24 cellular contexts compared by ENCODE assay signal in genomic region chr4:3522651-3523050, GRCh38. TPM values are rescaled to one million over a fixed set of nuclear protein-coding genes. Genes with fewer than 3 reads are reported as not detected.
DNase-seq lines count a peak whose midpoint lies in the region; ATAC-seq and TF ChIP-seq lines count a peak whose summit lies in the region.
"Had no signal": no experiment of that assay in that cellular context is flagged by ENCODE, and none has a peak within 500 bp of the region (broad histone marks: within the 10 kb centered on the region; RNA-seq: fewer than 3 reads in every experiment).

No MANE protein-coding gene starts in this region.

- no peak overlapping the region for H4K5ac ChIP-seq in mesendoderm (ENCODE audit: low read length)

- no peak overlapping the region for H2AK5ac ChIP-seq in neuronal stem cell (ENCODE audit: low read depth, low read length)
- no peak overlapping the region for H2AK5ac ChIP-seq in mesendoderm (ENCODE audit: low read length)

- intact Hi-C loops in upper lobe of right lung (cut with DNase I) (no loop called here), mammary epithelial cell (cut with micrococcal nuclease) (no loop called here)

- dilution Hi-C loops in mammary epithelial cell (cut with HindIII; ENCODE audit: low sequenced_read_pairs) = no loop called here

- H3K9ac ChIP-seq in neuronal stem cell (ENCODE audit: low read depth, low read length, poor library complexity) (no peak overlapping the region), mammary epithelial cell (ENCODE audit: insufficient read depth, low read length) (no peak overlapping the region), mesendoderm (ENCODE audit: low read length) (no peak overlapping the region)
- H3K9ac ChIP-seq: GM23248 had no signal

- H2AFZ ChIP-seq in neuronal stem cell (ENCODE audit: low read length) = no peak overlapping the region
- H2AFZ ChIP-seq in mammary epithelial cell (ENCODE audit: low read depth, low read length) = no peak overlapping the region
- H2AFZ ChIP-seq: GM23248 had no signal

- H4K20me1 ChIP-seq in mammary epithelial cell (ENCODE audit: insufficient read depth, low read length) = no peaks in the 10 kb centered on the region

- H2BK120ac ChIP-seq in neuronal stem cell (ENCODE audit: low read depth, low read length) = no peak overlapping the region
- H2BK120ac ChIP-seq in mesendoderm (ENCODE audit: low read depth, low read length) = no peak overlapping the region

- peaks cover 33% of the 10 kb centered on the region for H3K79me2 ChIP-seq in mammary epithelial cell (ENCODE audit: insufficient read depth, low read length)
- H3K79me2 ChIP-seq in mesendoderm (ENCODE audit: control insufficient read depth, insufficient read depth, low read length) = no peaks in the 10 kb centered on the region

- H3K36me3 Mint-ChIP-seq in chondrocyte (ENCODE audit: low read depth) = peaks cover 13% of the 10 kb centered on the region

- H3K4me1 Mint-ChIP-seq in chondrocyte (ENCODE audit: low read depth) = no peaks in the 10 kb centered on the region

- H3K36me3 ChIP-seq in RWPE2 (ENCODE audit: low read depth) (peaks cover 45% of the 10 kb centered on the region), neuronal stem cell (replicated peaks in 1 of 2; ENCODE audit: control insufficient read depth in 2 of 2, insufficient read depth in 2 of 2, low read length in 2 of 2) (peaks cover 46 to 94% of the 10 kb centered on the region in 2 donors), upper lobe of right lung (peaks cover 75% of the 10 kb centered on the region), mammary epithelial cell (ENCODE audit: insufficient read depth, low read length) (peaks cover 14% of the 10 kb centered on the region), mesendoderm (ENCODE audit: control insufficient read depth, insufficient read depth, low read length) (peaks cover 6% of the 10 kb centered on the region)

- DNase-seq in RWPE2 (ENCODE audit: low spot score) (peak; percentile 51), chondrocyte (ENCODE audit: low spot score) (peak; percentile 72), neuronal stem cell (ENCODE audit: low spot score) (no peak), upper lobe of right lung (peak; percentile 48), mammary epithelial cell (no peak), amygdala (lab: John Stamatoyannopoulos, UW) (no peak), mesendoderm (no peak)
- DNase-seq: C1 segment of cervical spinal cord; CD8-positive, alpha-beta T cell; GM23248; H7; Kasumi-1; NCI-H1092 treated with DMSO at 0.1 percent for 48 hours; NCI-H1436 treated with DMSO at 0.1 percent for 48 hours; NCI-H187 treated with DMSO at 0.1 percent for 48 hours; NCI-H446; NCI-H524 treated with DMSO at 0.1 percent for 48 hours; NCI-H774; PC-3; SJCRH30 had no signal

- peaks cover 17% of the 10 kb centered on the region for H3K79me1 ChIP-seq in neuronal stem cell (ENCODE audit: low read depth, low read length)
- H3K79me1 ChIP-seq in mesendoderm (ENCODE audit: low read length) = peaks cover 7% of the 10 kb centered on the region

- H4K8ac ChIP-seq in neuronal stem cell (ENCODE audit: low read depth, low read length) = no peak overlapping the region
- no peak overlapping the region for H4K8ac ChIP-seq in mesendoderm (ENCODE audit: low read depth, low read length)

- no peaks in the 10 kb centered on the region for H3K27me3 Mint-ChIP-seq in chondrocyte (ENCODE audit: low read depth)

- CTCF ChIA-PET in mammary epithelial cell (lab: Charles Lee; ENCODE audit: low non-redundant PET) = no interaction called here

- H3K4me3 Mint-ChIP-seq in chondrocyte (ENCODE audit: unreplicated experiment) = no peak overlapping the region
- H3K4me3 Mint-ChIP-seq: CD8-positive, alpha-beta T cell had no signal

- H3K4me2 ChIP-seq in neuronal stem cell (ENCODE audit: insufficient read depth, low read length, poor library complexity, severe bottlenecking) (no peak overlapping the region), mammary epithelial cell (ENCODE audit: insufficient read depth, low read depth, low read length) (no peak overlapping the region), mesendoderm (ENCODE audit: low read length) (no peak overlapping the region)

- H3K27ac Mint-ChIP-seq in chondrocyte (ENCODE audit: unreplicated experiment) = no peak overlapping the region
- H3K27ac Mint-ChIP-seq: CD8-positive, alpha-beta T cell had no signal

- no peak overlapping the region for H2BK5ac ChIP-seq in neuronal stem cell (ENCODE audit: low read length)
- no peak overlapping the region for H2BK5ac ChIP-seq in mesendoderm (ENCODE audit: low read length)

- H3K9me3 ChIP-seq in RWPE2 (ENCODE audit: severe bottlenecking) (no peaks in the 10 kb centered on the region), neuronal stem cell (replicated peaks in 1 of 2; ENCODE audit: control insufficient read depth in 2 of 2, insufficient read depth in 1 of 2, low read depth in 1 of 2, low read length in 2 of 2) (no peaks in the 10 kb centered on the region), upper lobe of right lung (no peaks in the 10 kb centered on the region), mammary epithelial cell (replicated peaks; ENCODE audit: insufficient read depth, low read length) (no peaks in the 10 kb centered on the region)
- H3K9me3 ChIP-seq: Caco-2, SJCRH30 had no signal

- TF ChIP-seq CTCF in RWPE2 (IDR thresholded peaks at IDR 0.05; ENCODE audit: poor library complexity, severe bottlenecking) (no peak), chondrocyte (IDR thresholded peaks at IDR 0.05) (no peak), upper lobe of right lung (IDR thresholded peaks at IDR 0.05) (no peak), mammary epithelial cell (conservative IDR thresholded peaks at IDR 0.05 in 1 of 2, IDR thresholded peaks at IDR 0.05 in 1 of 2; ENCODE audit: extremely low read depth in 1 of 2, insufficient read depth in 1 of 2, low read depth in 1 of 2, low read length in 2 of 2) (no peak)

- H3K4me1 ChIP-seq in RWPE2 (ENCODE audit: insufficient read depth, poor library complexity, severe bottlenecking) = no peaks in the 10 kb centered on the region
- H3K4me1 ChIP-seq in neuronal stem cell (ENCODE audit: control insufficient read depth in 2 of 2, insufficient read depth in 1 of 2, low read depth in 1 of 2, low read length in 2 of 2) = peaks cover 0 to 11% of the 10 kb centered on the region in 2 donors
- no peaks in the 10 kb centered on the region for H3K4me1 ChIP-seq in upper lobe of right lung
- H3K4me1 ChIP-seq in mammary epithelial cell (ENCODE audit: insufficient read depth, low read length) = no peaks in the 10 kb centered on the region
- no peaks in the 10 kb centered on the region for H3K4me1 ChIP-seq in mesendoderm (ENCODE audit: control insufficient read depth, low read depth, low read length)
- H3K4me1 ChIP-seq: Caco-2 had no signal

- H3K4ac ChIP-seq in neuronal stem cell (ENCODE audit: low read length) (no peak overlapping the region), mesendoderm (ENCODE audit: low read depth, low read length) (no peak overlapping the region)

- H3K56ac ChIP-seq in mesendoderm (ENCODE audit: low read length) = no peak overlapping the region

- H2BK15ac ChIP-seq in neuronal stem cell (ENCODE audit: low read length) (no peak overlapping the region), mesendoderm (replicated peaks; ENCODE audit: low read depth) (no peak overlapping the region)

- no peaks in the 10 kb centered on the region for H3K9me3 Mint-ChIP-seq in chondrocyte (ENCODE audit: low read depth)
- H3K9me3 Mint-ChIP-seq: CD8-positive, alpha-beta T cell had no signal

- ATAC-seq in RWPE2 (ENCODE audit: low read depth) (no peak), upper lobe of right lung (no peak)
- ATAC-seq: CD8-positive, alpha-beta T cell; K562; PC-3; Right ventricle myocardium inferior had no signal

- BruUV-seq in mammary epithelial cell (replicated peaks; lab: Mats Ljungman, UMichigan) = no TSS peak

- H4K91ac ChIP-seq in neuronal stem cell (ENCODE audit: low read depth, low read length, poor library complexity) = no peak overlapping the region

- in situ Hi-C loops in mammary epithelial cell (cut with MboI; ENCODE audit: low sequenced_read_pairs in 2 of 2) = no loop called here

- no peak overlapping the region for H3K27ac ChIP-seq in RWPE2 (ENCODE audit: poor library complexity, severe bottlenecking)
- no peak overlapping the region for H3K27ac ChIP-seq in neuronal stem cell (replicated peaks; ENCODE audit: low read length)
- no peak overlapping the region for H3K27ac ChIP-seq in upper lobe of right lung
- no peak overlapping the region for H3K27ac ChIP-seq in mammary epithelial cell (ENCODE audit: insufficient read depth, low read depth, low read length)
- no peak overlapping the region for H3K27ac ChIP-seq in mesendoderm (ENCODE audit: low read depth, low read length)
- H3K27ac ChIP-seq: GM23248, SJCRH30 had no signal

- H3K14ac ChIP-seq in neuronal stem cell (ENCODE audit: low read length) = peak overlapping the region; percentile 27

- H3K27me3 ChIP-seq in RWPE2 (ENCODE audit: insufficient read depth, poor library complexity, severe bottlenecking) = no peaks in the 10 kb centered on the region
- no peaks in the 10 kb centered on the region for H3K27me3 ChIP-seq in neuronal stem cell (ENCODE audit: control insufficient read depth in 3 of 3, insufficient read depth in 3 of 3, low read depth in 1 of 3, low read length in 3 of 3)
- no peaks in the 10 kb centered on the region for H3K27me3 ChIP-seq in upper lobe of right lung
- H3K27me3 ChIP-seq in mammary epithelial cell (ENCODE audit: insufficient read depth, low read length) = no peaks in the 10 kb centered on the region
- no peaks in the 10 kb centered on the region for H3K27me3 ChIP-seq in mesendoderm (ENCODE audit: insufficient read depth, low read length, poor library complexity)
- H3K27me3 ChIP-seq: SJCRH30 had no signal

- no peak overlapping the region for H2BK12ac ChIP-seq in neuronal stem cell (ENCODE audit: low read length)

- no CpG with 5 or more reads among the region's 19 CpGs for WGBS in neuronal stem cell (ENCODE audit: extremely low coverage in 2 of 2, insufficient read length in 2 of 2, insufficient replicate concordance in 1 of 2), 2 donors
- 100% methylated on average over 1 of the region's 19 CpGs for WGBS in mammary epithelial cell (ENCODE audit: low coverage, missing lambda C conversion rate)
- no CpG with 5 or more reads among the region's 19 CpGs for WGBS in mesendoderm (ENCODE audit: extremely low coverage, insufficient coverage, low lambda C conversion rate)

- no peak overlapping the region for H3K4me3 ChIP-seq in RWPE2 (ENCODE audit: severe bottlenecking)
- no peak overlapping the region for H3K4me3 ChIP-seq in neuronal stem cell (ENCODE audit: low read length in 2 of 2)
- H3K4me3 ChIP-seq in upper lobe of right lung = no peak overlapping the region
- no peak overlapping the region for H3K4me3 ChIP-seq in mammary epithelial cell (replicated peaks in 1 of 3; ENCODE audit: insufficient read depth in 1 of 3, low read depth in 2 of 3, low read length in 3 of 3)
- H3K4me3 ChIP-seq in mesendoderm (ENCODE audit: low read length) = no peak overlapping the region
- H3K4me3 ChIP-seq: GM23248, K562, SJCRH30 had no signal

- H3K23ac ChIP-seq in neuronal stem cell (ENCODE audit: low read depth, low read length, poor library complexity) (no peak overlapping the region), mesendoderm (ENCODE audit: low read length) (no peak overlapping the region)

- H3K18ac ChIP-seq in neuronal stem cell (ENCODE audit: low read length) = no peak overlapping the region
- H3K18ac ChIP-seq in mesendoderm (ENCODE audit: low read length) = no peak overlapping the region

RNA-seq across cellular contexts. Expression of gene LRPAP1, which starts 9.6 kb away (rescaled TPM):
- total RNA-seq in chondrocyte = 135 to 142 TPM (median 142 TPM) in 3 replicates
- polyA plus RNA-seq in neuronal stem cell (2013, experiment 1 of 2) = 56.9 TPM
- polyA plus RNA-seq in neuronal stem cell (2013, experiment 2 of 2) = 58.7 TPM
- 195 TPM for total RNA-seq in upper lobe of right lung
- total RNA-seq in mammary epithelial cell = 100 to 1,000 TPM; 121 to 140 TPM
- polyA plus RNA-seq in mammary epithelial cell = 139 TPM
- polyA minus RNA-seq in mammary epithelial cell = 10.5 TPM
- 46.7 TPM for polyA plus RNA-seq in mesendoderm (2013, experiment 1 of 2)
- 50.6 TPM for polyA plus RNA-seq in mesendoderm (2013, experiment 2 of 2)

RNA-seq across cellular contexts. Expression of gene DOK7, which starts 59.5 kb away (rescaled TPM):
- total RNA-seq in chondrocyte = 0.37 TPM in 1 of 3 replicates, not detected in the others
- polyA plus RNA-seq in neuronal stem cell (2013, experiment 1 of 2) = 0.14 TPM
- 0.11 TPM for polyA plus RNA-seq in neuronal stem cell (2013, experiment 2 of 2)
- 3.6 TPM for total RNA-seq in upper lobe of right lung
- 10 to 100 TPM; 10.6 to 19.3 TPM for total RNA-seq in mammary epithelial cell
- 2.8 TPM for polyA plus RNA-seq in mammary epithelial cell
- 5.2 TPM for polyA minus RNA-seq in mammary epithelial cell
- 0.21 TPM for polyA plus RNA-seq in mesendoderm (2013, experiment 1 of 2)
- 0.14 TPM for polyA plus RNA-seq in mesendoderm (2013, experiment 2 of 2)
- total RNA-seq: A673; CD8-positive, alpha-beta T cell; GM23248; K562 had no signal
- polyA plus RNA-seq: GM23248, K562 had no signal

Comparison
In these comparisons a context has a peak if more than half of its experiments do, and no peak if none do; other contexts are left out.
1. DNase-seq: peak in RWPE2 (single experiment), chondrocyte (single experiment) and upper lobe of right lung (single experiment); none in neuronal stem cell (single experiment), mammary epithelial cell (single experiment), amygdala (0 of 56) and mesendoderm (single experiment).